Comparison of ENCODE assay signal across 8 cellular contexts in genomic region chr6:110179406-110180227, GRCh38. TPM values are rescaled to one million over a fixed set of nuclear protein-coding genes. Genes with fewer than 3 reads are reported as not detected.
A peak's percentile ranks its signal among the peaks of the same experiment; 100 is the strongest.
DNase-seq lines count a peak whose midpoint lies in the region; ATAC-seq and TF ChIP-seq lines count a peak whose summit lies in the region.

WASF1 (minus strand) TSS chr6:110179670; CDS start chr6:110127601, 52,069 bp downstream.

- peak within 1 kb of the TSS; percentile 76 for H3K4me3 Mint-ChIP-seq in T-helper 1 cell treated with Interleukin-12 subunit alpha and Interleukin-12 subunit beta and Interleukin-4 antibody, amounts not matched to agents 30 μg/mL and 1 μg/mL, for 36 hours
- peak within 1 kb of the TSS; percentile 90 for H3K4me3 Mint-ChIP-seq in progenitor cell of endocrine pancreas (ENCODE audit: low read depth)

- intact Hi-C loops in left ventricle myocardium superior (cut with micrococcal nuclease): loop anchor here (5.0 to 10.0 kb wide), 2 partner anchors 185 to 213 kb away; no protein-coding TSS in a partner anchor
- intact Hi-C loops in upper lobe of right lung (cut with DNase I): no loop called here

- H3K4me3 ChIP-seq in upper lobe of right lung: peak within 1 kb of the TSS; percentile 68

- H3K27me3 Mint-ChIP-seq in T-helper 1 cell treated with Interleukin-12 subunit alpha and Interleukin-12 subunit beta and Interleukin-4 antibody, amounts not matched to agents 30 μg/mL and 1 μg/mL, for 36 hours (ENCODE audit: low read depth): peaks cover 23% of the 10 kb centered on the region
- H3K27me3 Mint-ChIP-seq in progenitor cell of endocrine pancreas: no peaks in the 10 kb centered on the region

- no peaks in the 10 kb centered on the region for H3K36me3 ChIP-seq in upper lobe of right lung

- H3K36me3 Mint-ChIP-seq in T-helper 1 cell treated with Interleukin-12 subunit alpha and Interleukin-12 subunit beta and Interleukin-4 antibody, amounts not matched to agents 30 μg/mL and 1 μg/mL, for 36 hours (ENCODE audit: low read depth): no peaks in the 10 kb centered on the region
- H3K36me3 Mint-ChIP-seq in progenitor cell of endocrine pancreas (ENCODE audit: insufficient read depth): no peaks in the 10 kb centered on the region

- peaks cover 40% of the 10 kb centered on the region for H3K4me1 ChIP-seq in upper lobe of right lung

- no peaks in the 10 kb centered on the region for H3K9me3 Mint-ChIP-seq in T-helper 1 cell treated with Interleukin-12 subunit alpha and Interleukin-12 subunit beta and Interleukin-4 antibody, amounts not matched to agents 30 μg/mL and 1 μg/mL, for 36 hours
- no peaks in the 10 kb centered on the region for H3K9me3 Mint-ChIP-seq in progenitor cell of endocrine pancreas (ENCODE audit: low read depth)

- TF ChIP-seq CTCF in GM13976 (IDR thresholded peaks at IDR 0.05; ENCODE audit: borderline replicate concordance, control extremely low read depth, extremely low read depth, insufficient read depth, missing control alignments): no peak
- peak; percentile 16 for TF ChIP-seq CTCF in progenitor cell of endocrine pancreas (IDR thresholded peaks at IDR 0.05; ENCODE audit: unreplicated experiment)
- no peak for TF ChIP-seq CTCF in upper lobe of right lung (IDR thresholded peaks at IDR 0.05)

- H3K9me3 ChIP-seq in upper lobe of right lung: no peaks in the 10 kb centered on the region

- in situ Hi-C loops in GM13976 (cut with MboI; ENCODE audit: low sequenced_read_pairs, unreplicated experiment): loop anchor here (10.0 kb wide), 1 partner anchor 205 kb away; no protein-coding TSS in a partner anchor

- peak within 1 kb of the TSS; percentile 1 for H3K27ac Mint-ChIP-seq in T-helper 1 cell treated with Interleukin-12 subunit alpha and Interleukin-12 subunit beta and Interleukin-4 antibody, amounts not matched to agents 30 μg/mL and 1 μg/mL, for 36 hours
- H3K27ac Mint-ChIP-seq in progenitor cell of endocrine pancreas: peak within 1 kb of the TSS; percentile 72

- peaks cover 4% of the 10 kb centered on the region for H3K27me3 ChIP-seq in upper lobe of right lung

- H3K27ac ChIP-seq in angular gyrus (ENCODE audit: low read depth, low read length) (peak within 1 kb of the TSS; percentile 88), upper lobe of right lung (peak within 1 kb of the TSS; percentile 85)

- peak; percentile 86 for ATAC-seq in HG02885 (IDR thresholded peaks at IDR 0.05; ENCODE audit: poor library complexity, unreplicated experiment)
- peak; percentile 99 for ATAC-seq in left ventricle myocardium superior
- peak; percentile 99 for ATAC-seq in upper lobe of right lung

- H3K4me1 Mint-ChIP-seq in T-helper 1 cell treated with Interleukin-12 subunit alpha and Interleukin-12 subunit beta and Interleukin-4 antibody, amounts not matched to agents 30 μg/mL and 1 μg/mL, for 36 hours (ENCODE audit: low read depth): peaks cover 4% of the 10 kb centered on the region
- peaks cover 11% of the 10 kb centered on the region for H3K4me1 Mint-ChIP-seq in progenitor cell of endocrine pancreas (ENCODE audit: low read depth)

- peak; percentile 89 for DNase-seq in GM13976 (ENCODE audit: low spot score)
- peak; percentile 95 for DNase-seq in NCI-H1694 (lab: John Stamatoyannopoulos, UW)
- DNase-seq in left ventricle myocardium superior: peak; percentile 96
- DNase-seq in progenitor cell of endocrine pancreas (ENCODE audit: low spot score, unreplicated experiment): peak; percentile 96
- peak; percentile 95 for DNase-seq in upper lobe of right lung

RNA-seq across cellular contexts. Expression of gene WASF1, which starts in this region (rescaled TPM):
- total RNA-seq in left ventricle myocardium superior (1.7 TPM), progenitor cell of endocrine pancreas (45.6 and 46.4 TPM in 2 replicates), upper lobe of right lung (3.6 TPM)

Comparison
In these comparisons a context has a peak if more than half of its experiments do, and no peak if none do; other contexts are left out.
1. Peak in every context shown above with its lines: DNase-seq, ATAC-seq, H3K4me3 ChIP-seq and H3K27ac ChIP-seq.
2. RNA of gene WASF1 (total RNA-seq): 45.6 to 46.4 TPM in progenitor cell of endocrine pancreas; 3.6 TPM in upper lobe of right lung (single experiment) and 1.7 TPM in left ventricle myocardium superior (single experiment); every median in the first group is over 10 times any median in the second.